Comparison of ENCODE assay signal across 28 cellular contexts in the genomic region with DNA sequence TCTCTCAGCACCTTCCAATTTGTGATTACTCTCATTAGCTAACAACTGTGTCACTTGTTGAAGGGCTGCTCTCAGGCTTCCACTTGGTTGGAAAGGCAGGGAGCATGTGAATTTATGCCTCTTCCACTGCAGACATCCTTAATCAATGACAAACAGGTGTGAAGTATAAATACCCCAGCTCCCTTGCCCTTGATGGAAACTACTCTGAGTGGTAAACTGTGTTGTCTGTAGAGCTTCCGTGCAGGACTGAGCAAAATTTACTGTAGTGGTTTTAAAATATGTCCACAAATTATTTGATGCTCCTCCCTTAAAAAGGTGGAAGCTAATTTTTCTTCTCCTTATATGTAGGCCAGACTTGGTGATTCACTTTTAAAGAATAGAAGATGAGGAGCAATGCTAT.
"Had no signal": no experiment of that assay in that cellular context is flagged by ENCODE, and none has a peak within 500 bp of the region (broad histone marks: within the 10 kb centered on the region; RNA-seq: fewer than 3 reads in every experiment).

No MANE protein-coding gene starts in this region.

- H3K9me3 Mint-ChIP-seq: type B pancreatic cell had no signal

- H3K4me1 Mint-ChIP-seq: stimulated activated effector memory CD8-positive, alpha-beta T cell treated with anti-CD3 and anti-CD28 coated beads, Interleukin-12 subunit alpha, Interleukin-12 subunit beta, amount 100 ng/mL, for 72 hours; stimulated activated memory B cell treated with anti-CD40 and anti-IgM and Interleukin-4, amounts not matched to agents 10 μg/mL and 1 μg/mL and 100 μg/mL, for 72 hours; stimulated activated naive B cell treated with anti-CD40 and anti-IgM and Interleukin-4, amounts not matched to agents 10 μg/mL and 1 μg/mL and 100 μg/mL, for 72 hours; stimulated activated naive CD8-positive, alpha-beta T cell treated with anti-CD3 and anti-CD28 coated beads, Interleukin-15, amount 100 ng/mL, for 72 hours had no signal

- DNase-seq: stimulated activated CD4-positive, alpha-beta T cell treated with anti-CD3 and anti-CD28 coated beads, Interleukin-2, amount 100 ng/mL, for 48 hours; stimulated activated CD4-positive, alpha-beta T cell treated with anti-CD3 and anti-CD28 coated beads, Interleukin-4, amount 100 ng/mL, for 1 hour; stimulated activated CD4-positive, alpha-beta T cell treated with anti-CD3 and anti-CD28 coated beads, Interleukin-4, amount 100 ng/mL, for 24 hours; stimulated activated CD4-positive, alpha-beta T cell treated with anti-CD3 and anti-CD28 coated beads, Interleukin-4, amount 100 ng/mL, for 4 hours; stimulated activated CD8-positive, alpha-beta memory T cell treated with anti-CD3 and anti-CD28 coated beads, Interleukin-4, amount 100 ng/mL, for 48 hours; stimulated activated naive B cell treated with anti-CD40 and anti-IgM and Interleukin-4, amounts not matched to agents 10 μg/mL and 1 μg/mL and 100 μg/mL, for 72 hours; stimulated activated naive CD4-positive, alpha-beta T cell; stimulated activated naive CD4-positive, alpha-beta T cell treated with Interleukin-2 at 50 U/mL for 16 hours; stimulated activated naive CD8-positive, alpha-beta T cell treated with anti-CD3 and anti-CD28 coated beads, Interleukin-15, amount 100 ng/mL, for 72 hours; stimulated activated naive CD8-positive, alpha-beta T cell treated with anti-CD3 and anti-CD28 coated beads, Interleukin-15, Interleukin-2, amounts not matched to agents 100 U/mL and 50 U/mL, for 24 hours; stomach; substantia nigra; testis; thyroid gland; tibial artery; transverse colon; trophoblast cell; upper lobe of left lung; upper lobe of right lung; uterus had no signal

- H3K27ac Mint-ChIP-seq: stimulated activated effector memory CD8-positive, alpha-beta T cell treated with anti-CD3 and anti-CD28 coated beads, Interleukin-12 subunit alpha, Interleukin-12 subunit beta, amount 100 ng/mL, for 72 hours; stimulated activated memory B cell treated with anti-CD40 and anti-IgM and Interleukin-4, amounts not matched to agents 10 μg/mL and 1 μg/mL and 100 μg/mL, for 72 hours; stimulated activated naive B cell treated with anti-CD40 and anti-IgM and Interleukin-4, amounts not matched to agents 10 μg/mL and 1 μg/mL and 100 μg/mL, for 72 hours; stimulated activated naive CD8-positive, alpha-beta T cell treated with anti-CD3 and anti-CD28 coated beads, Interleukin-15, amount 100 ng/mL, for 72 hours; stimulated activated naive CD8-positive, alpha-beta T cell treated with anti-CD3 and anti-CD28 coated beads, Interleukin-15, Interleukin-2, amounts not matched to agents 100 ng/mL and 50 ng/mL, for 24 hours; type B pancreatic cell had no signal

- H3K36me3 ChIP-seq: stomach, suprapubic skin, thoracic aorta, thyroid gland, tibial artery, tibial nerve, transverse colon, upper lobe of left lung, upper lobe of right lung, uterus, vagina had no signal

- H3K27me3 ChIP-seq: stomach, suprapubic skin, testis, thyroid gland, tibial artery, tibial nerve, transverse colon, upper lobe of left lung, upper lobe of right lung, uterus, vagina had no signal

- H3K4me3 ChIP-seq: stomach, suprapubic skin, testis, thoracic aorta, thyroid gland, tibial artery, tibial nerve, transverse colon, upper lobe of left lung, upper lobe of right lung, uterus, vagina had no signal

- H3K27me3 Mint-ChIP-seq: stimulated activated memory B cell treated with anti-CD40 and anti-IgM and Interleukin-4, amounts not matched to agents 10 μg/mL and 1 μg/mL and 100 μg/mL, for 72 hours had no signal

- H3K4me1 ChIP-seq: suprapubic skin, testis, thyroid gland, tibial artery, tibial nerve, transverse colon, upper lobe of right lung, uterus, vagina had no signal

- H3K27ac ChIP-seq: stomach, suprapubic skin, testis, thoracic aorta, thyroid gland, tibial artery, tibial nerve, transverse colon, upper lobe of left lung, upper lobe of right lung, uterus, vagina had no signal

- H3K4me3 Mint-ChIP-seq: stimulated activated effector memory CD8-positive, alpha-beta T cell treated with anti-CD3 and anti-CD28 coated beads, Interleukin-12 subunit alpha, Interleukin-12 subunit beta, amount 100 ng/mL, for 72 hours; stimulated activated memory B cell treated with anti-CD40 and anti-IgM and Interleukin-4, amounts not matched to agents 10 μg/mL and 1 μg/mL and 100 μg/mL, for 72 hours; stimulated activated naive B cell treated with anti-CD40 and anti-IgM and Interleukin-4, amounts not matched to agents 10 μg/mL and 1 μg/mL and 100 μg/mL, for 72 hours; stimulated activated naive CD8-positive, alpha-beta T cell treated with anti-CD3 and anti-CD28 coated beads, Interleukin-15, amount 100 ng/mL, for 72 hours; stimulated activated naive CD8-positive, alpha-beta T cell treated with anti-CD3 and anti-CD28 coated beads, Interleukin-15, Interleukin-2, amounts not matched to agents 100 ng/mL and 50 ng/mL, for 24 hours; type B pancreatic cell had no signal

- H3K9me3 ChIP-seq: stomach, suprapubic skin, testis, thoracic aorta, thyroid gland, tibial artery, tibial nerve, transverse colon, upper lobe of left lung, upper lobe of right lung, uterus, vagina had no signal

- H3K36me3 Mint-ChIP-seq: stimulated activated effector memory CD8-positive, alpha-beta T cell treated with anti-CD3 and anti-CD28 coated beads, Interleukin-12 subunit alpha, Interleukin-12 subunit beta, amount 100 ng/mL, for 72 hours; stimulated activated memory B cell treated with anti-CD40 and anti-IgM and Interleukin-4, amounts not matched to agents 10 μg/mL and 1 μg/mL and 100 μg/mL, for 72 hours; stimulated activated naive B cell treated with anti-CD40 and anti-IgM and Interleukin-4, amounts not matched to agents 10 μg/mL and 1 μg/mL and 100 μg/mL, for 72 hours; type B pancreatic cell had no signal
